ENCODE assay signal across 8 cellular contexts in the genomic region with DNA sequence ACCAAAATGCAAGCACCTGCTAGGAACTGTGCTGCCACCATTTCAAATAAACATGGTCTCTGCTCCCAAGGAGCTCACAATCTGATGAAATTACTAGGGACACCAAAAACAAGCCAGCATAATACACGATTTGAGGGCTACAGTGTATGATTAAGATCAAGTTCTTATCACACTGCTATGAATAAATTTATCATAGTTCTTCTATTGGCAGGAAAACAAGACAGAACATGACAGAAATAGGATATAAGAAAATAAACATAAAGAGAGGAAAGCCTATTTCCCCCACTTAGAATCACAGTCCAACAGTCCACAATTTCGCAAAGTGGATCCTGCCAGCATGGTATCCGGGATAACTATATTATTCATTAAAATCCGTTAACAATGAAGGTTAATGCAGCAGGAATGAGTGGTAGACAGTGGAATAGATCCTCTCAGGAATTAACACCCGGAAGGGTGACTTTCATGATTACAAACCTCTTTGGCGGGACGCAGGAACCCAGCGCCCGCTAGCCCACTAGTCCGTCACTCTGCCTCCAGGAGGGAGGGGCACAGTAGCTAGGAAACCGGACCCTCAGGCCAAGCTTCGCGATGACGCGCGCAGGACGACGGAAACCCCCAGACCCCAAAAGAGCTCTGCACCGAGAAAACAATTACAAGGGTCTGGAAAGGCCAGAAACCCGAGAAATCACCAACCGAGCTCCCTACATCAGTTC.
DNase-seq lines count a peak whose midpoint lies in the region; ATAC-seq and TF ChIP-seq lines count a peak whose summit lies in the region.

No MANE protein-coding gene starts in this region.

- H3K4me3 ChIP-seq in cardiac fibroblast (replicated peaks in 1 of 2; ENCODE audit: low read depth in 2 of 2, low read length in 2 of 2), result peak overlapping the region; percentile 91 to 92

- DNase-seq in AG08395 (ENCODE audit: low spot score) (peak; percentile 23), NCI-H2227 (lab: John Stamatoyannopoulos, UW; ENCODE audit: unreplicated experiment) (peak; percentile 80), cardiac fibroblast (ENCODE audit: low read depth in 2 of 2) (no peak), left kidney (ENCODE audit: low read depth, low spot score) (peak; percentile 95), stromal cell of bone marrow (ENCODE audit: low read depth) (peak; percentile 6)
- no peak for DNase-seq in activated CD4-positive, CD25-positive, alpha-beta regulatory T cell (lab: John Stamatoyannopoulos, UW)

- no peak for TF ChIP-seq CTCF in cardiac fibroblast (IDR thresholded peaks at IDR 0.05; ENCODE audit: low read depth, low read length)

- peak; percentile 40 for ATAC-seq in GM18511 (IDR thresholded peaks at IDR 0.05; ENCODE audit: unreplicated experiment)
- ATAC-seq in HG02943 (IDR thresholded peaks at IDR 0.05; ENCODE audit: low read depth, unreplicated experiment), result peak; percentile 47

Comparison
In these comparisons a context has a peak if more than half of its experiments do, and no peak if none do; other contexts are left out.
1. DNase-seq: peak in AG08395 (single experiment), NCI-H2227 (single experiment), left kidney (single experiment) and stromal cell of bone marrow (single experiment); none in cardiac fibroblast (0 of 2) and activated CD4-positive, CD25-positive, alpha-beta regulatory T cell (0 of 4).